15 cellular contexts compared by ENCODE assay signal in genomic region chr3:48275292-48276027, GRCh38. TPM values are rescaled to one million over a fixed set of nuclear protein-coding genes. Genes with fewer than 3 reads are reported as not detected.
"Had no signal": no experiment of that assay in that cellular context is flagged by ENCODE, and none has a peak within 500 bp of the region (broad histone marks: within the 10 kb centered on the region; RNA-seq: fewer than 3 reads in every experiment).

No MANE protein-coding gene starts in this region.

- H3K27me3 Mint-ChIP-seq: activated naive CD8-positive, alpha-beta T cell treated with anti-CD3 and anti-CD28 coated beads, Interleukin-2, amount 50 U/mL, for 24 hours had no signal

- H3K4me3 ChIP-seq: left ventricle myocardium inferior, stomach, uterus had no signal

- H3K4me3 Mint-ChIP-seq: activated naive CD8-positive, alpha-beta T cell treated with anti-CD3 and anti-CD28 coated beads, Interleukin-2, amount 50 U/mL, for 24 hours; activated T-helper 1 cell treated with anti-CD3 and anti-CD28 coated beads, Interleukin-12 subunit alpha, Interleukin-12 subunit beta, Interleukin-2, Interleukin-4 antibody, amounts not matched to agents 30 ng/mL and 10 ng/mL and 1 ng/mL, durations not matched to agents 14 hours and 24 hours and 36 hours; T-helper 1 cell treated with Interleukin-12 subunit alpha and Interleukin-12 subunit beta and Interleukin-4 antibody, amounts not matched to agents 30 μg/mL and 1 μg/mL, for 36 hours had no signal

- DNase-seq: activated CD4-positive, alpha-beta T cell treated with anti-CD3 and anti-CD28 coated beads for 48 hours; activated naive CD4-positive, alpha-beta T cell treated with Interleukin-2 at 50 U/mL for 16 hours; activated naive CD8-positive, alpha-beta T cell treated with anti-CD3 and anti-CD28 coated beads, Interleukin-2, amount 50 U/mL, for 24 hours; effector memory CD4-positive, alpha-beta T cell; glutamatergic neuron; left ventricle myocardium inferior; mesendoderm; stimulated activated CD4-positive, alpha-beta T cell treated with anti-CD3 and anti-CD28 coated beads, Interleukin-4, amount 100 ng/mL, for 24 hours; stomach; uterus had no signal

- H3K27ac ChIP-seq: epithelial cell of prostate, left ventricle myocardium inferior, stomach, uterus had no signal

- H3K27ac Mint-ChIP-seq: activated naive CD8-positive, alpha-beta T cell treated with anti-CD3 and anti-CD28 coated beads, Interleukin-2, amount 50 U/mL, for 24 hours; activated T-helper 1 cell treated with anti-CD3 and anti-CD28 coated beads, Interleukin-12 subunit alpha, Interleukin-12 subunit beta, Interleukin-2, Interleukin-4 antibody, amounts not matched to agents 30 ng/mL and 10 ng/mL and 1 ng/mL, durations not matched to agents 14 hours and 24 hours and 36 hours; T-helper 1 cell treated with Interleukin-12 subunit alpha and Interleukin-12 subunit beta and Interleukin-4 antibody, amounts not matched to agents 30 μg/mL and 1 μg/mL, for 36 hours had no signal

- H3K36me3 ChIP-seq: uterus had no signal

- H3K4me1 ChIP-seq: left ventricle myocardium inferior, uterus had no signal

- H3K9me3 Mint-ChIP-seq: activated naive CD8-positive, alpha-beta T cell treated with anti-CD3 and anti-CD28 coated beads, Interleukin-2, amount 50 U/mL, for 24 hours; activated T-helper 1 cell treated with anti-CD3 and anti-CD28 coated beads, Interleukin-12 subunit alpha, Interleukin-12 subunit beta, Interleukin-2, Interleukin-4 antibody, amounts not matched to agents 30 ng/mL and 10 ng/mL and 1 ng/mL, durations not matched to agents 14 hours and 24 hours and 36 hours; T-helper 1 cell treated with Interleukin-12 subunit alpha and Interleukin-12 subunit beta and Interleukin-4 antibody, amounts not matched to agents 30 μg/mL and 1 μg/mL, for 36 hours had no signal

- ATAC-seq: activated naive CD8-positive, alpha-beta T cell treated with anti-CD3 and anti-CD28 coated beads, Interleukin-2, amount 50 U/mL, for 24 hours; WTC11 had no signal

- H3K9me3 ChIP-seq: left ventricle myocardium inferior, stomach, uterus had no signal

- H3K27me3 ChIP-seq: stomach, uterus had no signal

RNA-seq across cellular contexts. Expression of gene CAMP, which starts 52.2 kb away (rescaled TPM):
- total RNA-seq: activated T-helper 1 cell treated with anti-CD3 and anti-CD28 coated beads, Interleukin-12 subunit alpha, Interleukin-12 subunit beta, Interleukin-2, Interleukin-4 antibody, amounts not matched to agents 30 ng/mL and 10 ng/mL and 1 ng/mL, durations not matched to agents 14 hours and 24 hours and 36 hours; left ventricle myocardium inferior; osteoblast; WTC11 had no signal

RNA-seq across cellular contexts. Expression of gene SPINK8, which starts 58.0 kb away (rescaled TPM):
- total RNA-seq: activated T-helper 1 cell treated with anti-CD3 and anti-CD28 coated beads, Interleukin-12 subunit alpha, Interleukin-12 subunit beta, Interleukin-2, Interleukin-4 antibody, amounts not matched to agents 30 ng/mL and 10 ng/mL and 1 ng/mL, durations not matched to agents 14 hours and 24 hours and 36 hours; left ventricle myocardium inferior; osteoblast; stomach; uterus; WTC11 had no signal
